In the genomic region with DNA sequence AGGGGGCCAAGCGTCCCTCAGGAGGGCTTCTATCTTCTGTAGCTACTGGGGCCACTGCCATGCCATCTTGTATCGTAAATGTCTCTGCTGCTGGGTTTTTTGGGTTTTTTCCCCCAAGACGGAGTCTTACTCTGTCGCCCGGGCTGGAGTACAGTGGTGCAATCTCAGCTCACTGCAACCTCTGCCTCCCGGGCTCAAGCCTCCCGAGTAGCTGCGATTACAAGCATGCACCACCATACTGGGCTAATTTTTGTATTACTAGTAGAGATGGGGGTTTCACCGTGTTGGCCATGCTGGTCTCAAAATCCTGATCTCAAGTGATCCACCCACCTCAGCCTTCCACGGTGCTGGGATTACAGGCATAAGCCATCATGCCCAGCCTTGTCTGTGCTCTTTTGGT, we compare ENCODE assay signal across 27 cellular contexts.
"Had no signal": no experiment of that assay in that cellular context is flagged by ENCODE, and none has a peak within 500 bp of the region (broad histone marks: within the 10 kb centered on the region; RNA-seq: fewer than 3 reads in every experiment).

No MANE protein-coding gene starts in this region.

- H3K36me3 ChIP-seq: esophagus squamous epithelium, heart right ventricle, left ventricle myocardium inferior, lower lobe of right lung, neutrophil, spleen, thoracic aorta, tibial nerve, vagina had no signal

- H3K27ac ChIP-seq: esophagus squamous epithelium, heart right ventricle, left ventricle myocardium inferior, lower lobe of right lung, neutrophil, parathyroid adenoma, psoas muscle, skin epidermis, spleen, thoracic aorta, tibial nerve, vagina had no signal

- ATAC-seq: effector memory CD8-positive, alpha-beta T cell; heart right ventricle; left colon; lower lobe of right lung; natural killer cell; psoas muscle; right cardiac atrium; stimulated activated naive B cell treated with anti-CD40 and anti-IgM and Interleukin-4, amounts not matched to agents 10 μg/mL and 1 μg/mL and 100 μg/mL, for 72 hours had no signal

- H3K27me3 ChIP-seq: esophagus squamous epithelium, heart right ventricle, neutrophil, spleen, tibial nerve, vagina had no signal

- H2AFZ ChIP-seq: parathyroid adenoma had no signal

- H3K4me3 ChIP-seq: esophagus squamous epithelium, heart right ventricle, left ventricle myocardium inferior, lower lobe of right lung, psoas muscle, skin epidermis, spleen, thoracic aorta, tibial nerve, vagina had no signal

- H3K9ac ChIP-seq: parathyroid adenoma had no signal

- FAIRE-seq: endometrium had no signal

- H3K9me3 ChIP-seq: esophagus squamous epithelium, heart right ventricle, left ventricle myocardium inferior, lower lobe of right lung, neutrophil, psoas muscle, spleen, thoracic aorta, tibial nerve, vagina had no signal

- H3K4me1 ChIP-seq: esophagus squamous epithelium, heart right ventricle, left ventricle myocardium inferior, parathyroid adenoma, psoas muscle, spleen, tibial nerve, vagina had no signal

- H3K79me2 ChIP-seq: parathyroid adenoma had no signal

- DNase-seq: cortex of kidney; effector memory CD8-positive, alpha-beta T cell; erythroblast; esophagus squamous epithelium; foreskin melanocyte; glutamatergic neuron; heart right ventricle; hypothalamus; immature natural killer cell; islet precursor cell; kidney glomerular epithelial cell; left colon; left ventricle myocardium inferior; lower lobe of right lung; natural killer cell; psoas muscle; right cardiac atrium; spleen; stimulated activated CD4-positive, alpha-beta T cell treated with anti-CD3 and anti-CD28 coated beads, Interleukin-2, amount 100 ng/mL, for 48 hours; stimulated activated naive B cell treated with anti-CD40 and anti-IgM and Interleukin-4, amounts not matched to agents 10 μg/mL and 1 μg/mL and 100 μg/mL, for 72 hours had no signal
